Comparison of ENCODE assay signal across 14 cellular contexts in the genomic region with DNA sequence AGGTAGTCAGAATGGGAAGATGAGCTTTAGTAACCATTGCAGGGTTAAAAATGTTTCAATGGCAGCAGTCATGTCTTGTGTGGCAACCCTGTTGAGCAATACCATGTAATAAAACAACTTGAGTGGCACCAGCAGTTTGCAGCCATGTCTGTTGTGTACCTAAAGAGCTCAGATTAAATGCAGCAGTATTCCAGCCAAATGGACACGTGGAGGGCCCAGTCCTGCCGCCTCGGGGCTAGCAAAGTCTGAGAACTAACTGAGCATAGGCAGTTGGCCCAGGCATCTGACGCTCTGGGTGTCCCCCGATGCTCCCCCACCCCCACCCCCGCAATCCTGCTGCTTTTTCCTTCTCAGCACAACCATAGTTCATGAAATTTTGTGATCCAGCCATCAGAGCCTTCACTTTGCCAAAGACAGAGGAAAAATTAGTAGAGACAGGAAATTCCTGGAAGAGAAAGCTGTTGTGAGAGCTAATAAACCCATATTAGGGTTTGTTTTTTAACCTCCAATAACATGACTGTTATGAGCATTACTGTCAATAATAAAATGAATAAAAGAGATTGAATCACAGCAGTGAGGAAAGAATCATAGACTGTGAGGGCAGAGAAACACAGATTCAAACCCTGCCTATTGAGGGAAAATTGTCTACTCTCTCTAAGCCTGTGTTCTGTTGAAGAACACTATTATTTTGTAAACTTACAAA.
DNase-seq lines count a peak whose midpoint lies in the region; ATAC-seq, FAIRE-seq and TF ChIP-seq lines count a peak whose summit lies in the region.
"Had no signal": no experiment of that assay in that cellular context is flagged by ENCODE, and none has a peak within 500 bp of the region (broad histone marks: within the 10 kb centered on the region; RNA-seq: fewer than 3 reads in every experiment).

No MANE protein-coding gene starts in this region.

- WGBS in body of pancreas, 2 donors = 9 to 29% methylated on average over 6 of the region's 6 CpGs
- WGBS in upper lobe of left lung, 2 donors = 40 to 52% methylated on average over 1 to 6 of the region's 6 CpGs
- WGBS in small intestine, 3 donors = 48 to 54% (median 53%) methylated on average over 6 of the region's 6 CpGs

- CTCF ChIA-PET in Calu3 (lab: Charles Lee) = no interaction called here

- H3K4me1 ChIP-seq in body of pancreas (peaks cover 29% of the 10 kb centered on the region), upper lobe of left lung (peaks cover 0 to 7% (median 3%) of the 10 kb centered on the region in 4 donors), small intestine (ENCODE audit: control insufficient read depth in 2 of 2, insufficient read depth in 1 of 2, low read depth in 1 of 2, low read length in 1 of 2) (no peaks in the 10 kb centered on the region)

- H3K36me3 ChIP-seq in body of pancreas (replicated peaks in 1 of 2; ENCODE audit: insufficient read depth in 1 of 2, low read depth in 2 of 2) = no peaks in the 10 kb centered on the region
- no peaks in the 10 kb centered on the region for H3K36me3 ChIP-seq in upper lobe of left lung
- H3K36me3 ChIP-seq in small intestine (ENCODE audit: control insufficient read depth in 2 of 2, insufficient read depth in 2 of 2, low read length in 2 of 2) = no peaks in the 10 kb centered on the region

- H3K27me3 ChIP-seq in body of pancreas (no peaks in the 10 kb centered on the region), upper lobe of left lung (no peaks in the 10 kb centered on the region), small intestine (ENCODE audit: control insufficient read depth in 2 of 2, insufficient read depth in 2 of 2, low read length in 2 of 2) (no peaks in the 10 kb centered on the region)
- H3K27me3 ChIP-seq: dorsolateral prefrontal cortex had no signal

- no peak for TF ChIP-seq POLR2A in body of pancreas (IDR thresholded peaks at IDR 0.05)
- TF ChIP-seq POLR2A in upper lobe of left lung (IDR thresholded peaks at IDR 0.05) = no peak

- H3K27ac Mint-ChIP-seq in Calu3 (ENCODE audit: unreplicated experiment) = no peak overlapping the region
- H3K27ac Mint-ChIP-seq: activated CD8-positive, alpha-beta T cell treated with anti-CD3 and anti-CD28 coated beads for 36 hours; activated naive CD8-positive, alpha-beta T cell treated with anti-CD3 and anti-CD28 coated beads for 36 hours; T-helper 1 cell treated with Interleukin-12 subunit alpha and Interleukin-12 subunit beta and Interleukin-4 antibody, amounts not matched to agents 30 μg/mL and 1 μg/mL, for 36 hours had no signal

- BruUV-seq in Calu3 (replicated peaks; lab: Mats Ljungman, UMichigan) = no TSS peak

- peak; percentile 24 for DNase-seq in DMS53 (lab: John Stamatoyannopoulos, UW)
- DNase-seq in DMS53 treated with DMSO at 0.1 percent for 48 hours (lab: John Stamatoyannopoulos, UW; ENCODE audit: unreplicated experiment) = no peak
- DNase-seq in body of pancreas = peak; percentile 49 to 76 (median 66)
- DNase-seq in kidney tubule cell (ENCODE audit: low spot score) = peak; percentile 22
- DNase-seq in upper lobe of left lung = peak; percentile 27 to 58
- DNase-seq in stimulated activated CD4-positive, alpha-beta T cell treated with anti-CD3 and anti-CD28 coated beads, Interleukin-2, amount 100 ng/mL, for 24 hours = no peak
- no peak for DNase-seq in Calu3
- DNase-seq in small intestine = no peak
- DNase-seq: 8988T; activated CD8-positive, alpha-beta T cell treated with anti-CD3 and anti-CD28 coated beads for 36 hours; activated naive CD8-positive, alpha-beta T cell treated with anti-CD3 and anti-CD28 coated beads for 36 hours; dorsolateral prefrontal cortex; NCI-H1417 had no signal

- H3K9me3 ChIP-seq in body of pancreas = no peaks in the 10 kb centered on the region
- H3K9me3 ChIP-seq in upper lobe of left lung = no peaks in the 10 kb centered on the region
- H3K9me3 ChIP-seq in small intestine (ENCODE audit: control insufficient read depth, low read depth) = no peaks in the 10 kb centered on the region

- no peak for TF ChIP-seq CTCF in body of pancreas (IDR thresholded peaks at IDR 0.05)
- no peak for TF ChIP-seq CTCF in upper lobe of left lung (IDR thresholded peaks at IDR 0.05)
- no peak for TF ChIP-seq CTCF in Calu3 (IDR thresholded peaks at IDR 0.05; ENCODE audit: unreplicated experiment)

- TF ChIP-seq EP300 in upper lobe of left lung (IDR thresholded peaks at IDR 0.05) = no peak

- ATAC-seq in body of pancreas (peak; percentile 89), upper lobe of left lung (ENCODE audit: low FRiP score in 2 of 2) (no peak)
- ATAC-seq: activated CD8-positive, alpha-beta T cell treated with anti-CD3 and anti-CD28 coated beads for 36 hours had no signal

- H3K4me1 Mint-ChIP-seq in Calu3 (ENCODE audit: low read depth, unreplicated experiment) = no peaks in the 10 kb centered on the region
- H3K4me1 Mint-ChIP-seq: activated naive CD8-positive, alpha-beta T cell treated with anti-CD3 and anti-CD28 coated beads for 36 hours had no signal

- H3K9me3 Mint-ChIP-seq in Calu3 (ENCODE audit: low read depth, unreplicated experiment) = peaks cover 5% of the 10 kb centered on the region
- H3K9me3 Mint-ChIP-seq: T-helper 1 cell treated with Interleukin-12 subunit alpha and Interleukin-12 subunit beta and Interleukin-4 antibody, amounts not matched to agents 30 μg/mL and 1 μg/mL, for 36 hours had no signal

- intact Hi-C loops in body of pancreas (cut with DNase I) = no loop called here
- intact Hi-C loops in Calu3 (cut with micrococcal nuclease; ENCODE audit: unreplicated experiment) = no loop called here

- H3K4me3 Mint-ChIP-seq in Calu3 (ENCODE audit: low read depth, unreplicated experiment) = no peak overlapping the region
- H3K4me3 Mint-ChIP-seq: activated CD8-positive, alpha-beta T cell treated with anti-CD3 and anti-CD28 coated beads for 36 hours; activated naive CD8-positive, alpha-beta T cell treated with anti-CD3 and anti-CD28 coated beads for 36 hours; T-helper 1 cell treated with Interleukin-12 subunit alpha and Interleukin-12 subunit beta and Interleukin-4 antibody, amounts not matched to agents 30 μg/mL and 1 μg/mL, for 36 hours had no signal

- FAIRE-seq in small intestine (lab: Jason Lieb, UNC) = no peak

- H3K27me3 Mint-ChIP-seq in Calu3 (ENCODE audit: unreplicated experiment) = no peaks in the 10 kb centered on the region
- H3K27me3 Mint-ChIP-seq: activated CD8-positive, alpha-beta T cell treated with anti-CD3 and anti-CD28 coated beads for 36 hours; activated naive CD8-positive, alpha-beta T cell treated with anti-CD3 and anti-CD28 coated beads for 36 hours had no signal

- H3K4me3 ChIP-seq in body of pancreas (no peak overlapping the region), upper lobe of left lung (no peak overlapping the region), small intestine (ENCODE audit: low read depth in 1 of 2, low read length in 2 of 2) (no peak overlapping the region)
- H3K4me3 ChIP-seq: dorsolateral prefrontal cortex had no signal

- no peaks in the 10 kb centered on the region for H3K36me3 Mint-ChIP-seq in Calu3 (ENCODE audit: insufficient read depth, unreplicated experiment)
- H3K36me3 Mint-ChIP-seq: activated naive CD8-positive, alpha-beta T cell treated with anti-CD3 and anti-CD28 coated beads for 36 hours had no signal

- H3K27ac ChIP-seq in body of pancreas (peak overlapping the region in 3 of 4 donors; percentile 38 to 58 (median 41)), upper lobe of left lung (no peak overlapping the region), small intestine (ENCODE audit: low read depth in 1 of 2, low read length in 1 of 2) (no peak overlapping the region)
- H3K27ac ChIP-seq: dorsolateral prefrontal cortex had no signal

Comparison
In these comparisons a context has a peak if more than half of its experiments do, and no peak if none do; other contexts are left out.
1. DNase-seq: peak in DMS53 (single experiment), body of pancreas (4 of 4), kidney tubule cell (single experiment) and upper lobe of left lung (2 of 2); none in DMS53 treated with DMSO at 0.1 percent for 48 hours (single experiment), stimulated activated CD4-positive, alpha-beta T cell treated with anti-CD3 and anti-CD28 coated beads, Interleukin-2, amount 100 ng/mL, for 24 hours (0 of 2), Calu3 (single experiment) and small intestine (single experiment).
2. H3K27ac ChIP-seq: peak in body of pancreas (3 of 4); none in upper lobe of left lung (0 of 4) and small intestine (0 of 2).